ENCODE assay signal across 29 cellular contexts in the genomic region with DNA sequence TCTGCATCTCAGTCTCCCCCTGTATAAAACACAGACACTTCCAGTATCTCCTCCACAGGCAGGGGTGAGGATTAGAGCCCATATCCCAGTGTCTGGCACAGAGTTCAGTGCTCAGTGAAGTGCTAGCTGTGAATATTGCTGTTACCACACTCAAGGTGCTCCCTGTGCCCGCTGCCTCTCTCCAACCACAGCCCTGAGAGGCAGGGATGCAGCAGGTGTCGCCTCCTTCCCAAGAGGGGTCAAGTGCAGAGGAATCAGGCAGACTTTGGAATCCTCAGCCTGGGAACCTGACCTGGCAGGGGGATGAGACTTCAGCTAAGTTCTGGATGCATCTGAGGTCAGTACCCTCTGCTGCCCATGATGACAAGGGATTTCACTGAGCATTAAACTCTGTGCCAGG.
"Had no signal": no experiment of that assay in that cellular context is flagged by ENCODE, and none has a peak within 500 bp of the region (broad histone marks: within the 10 kb centered on the region; RNA-seq: fewer than 3 reads in every experiment).

No MANE protein-coding gene starts in this region.

- H3K36me3 Mint-ChIP-seq: naive thymus-derived CD4-positive, alpha-beta T cell; natural killer cell treated with Interleukin-12 subunit alpha and Interleukin-12 subunit beta and Interleukin-15 and Interleukin-18, amount 100 ng/mL, for 72 hours; stimulated activated naive B cell treated with anti-CD40 and anti-IgM and Interleukin-4, amounts not matched to agents 10 μg/mL and 1 μg/mL and 100 μg/mL, for 72 hours had no signal

- H3K27me3 ChIP-seq: left lung, pancreas, testis, thyroid gland, transverse colon, upper lobe of left lung had no signal

- DNase-seq: head of caudate nucleus; hippocampal formation; kidney glomerular epithelial cell; left cardiac atrium; left lung; lower lobe of right lung; mammary epithelial cell; mesendoderm; midbrain; mucosa of descending colon; naive thymus-derived CD4-positive, alpha-beta T cell; nucleus accumbens; pancreas; retina; right cardiac atrium; stimulated activated CD4-positive, alpha-beta T cell treated with anti-CD3 and anti-CD28 coated beads, Interleukin-12 subunit alpha, Interleukin-12 subunit beta, amount 100 ng/mL, for 4 hours; stimulated activated CD4-positive, alpha-beta T cell treated with anti-CD3 and anti-CD28 coated beads, Interleukin-15, amount 100 ng/mL, for 24 hours; stimulated activated CD4-positive, alpha-beta T cell treated with anti-CD3 and anti-CD28 coated beads, Interleukin-2, amount 100 ng/mL, for 24 hours; stimulated activated CD4-positive, alpha-beta T cell treated with anti-CD3 and anti-CD28 coated beads, Interleukin-4, amount 100 ng/mL, for 1 hour; stimulated activated naive B cell treated with anti-CD40 and anti-IgM and Interleukin-4, amounts not matched to agents 10 μg/mL and 1 μg/mL and 100 μg/mL, for 72 hours; testis; thyroid gland; transverse colon had no signal

- ATAC-seq: left cardiac atrium; left lung; lower lobe of right lung; mucosa of descending colon; naive thymus-derived CD4-positive, alpha-beta T cell; natural killer cell treated with Interleukin-12 subunit alpha and Interleukin-12 subunit beta and Interleukin-15 and Interleukin-18, amount 100 ng/mL, for 72 hours; pancreas; right cardiac atrium; sciatic nerve; stimulated activated naive B cell treated with anti-CD40 and anti-IgM and Interleukin-4, amounts not matched to agents 10 μg/mL and 1 μg/mL and 100 μg/mL, for 72 hours had no signal

- H3K27ac ChIP-seq: left lung, lower lobe of right lung, pancreas, prostate gland, skin epidermis, testis, thyroid gland, transverse colon, upper lobe of left lung had no signal

- H3K4me3 ChIP-seq: left lung, lower lobe of right lung, mucosa of descending colon, pancreas, prostate gland, skin epidermis, testis, thyroid gland, transverse colon, upper lobe of left lung had no signal

- H3K27ac Mint-ChIP-seq: naive thymus-derived CD4-positive, alpha-beta T cell; natural killer cell treated with Interleukin-12 subunit alpha and Interleukin-12 subunit beta and Interleukin-15 and Interleukin-18, amount 100 ng/mL, for 72 hours; stimulated activated naive B cell treated with anti-CD40 and anti-IgM and Interleukin-4, amounts not matched to agents 10 μg/mL and 1 μg/mL and 100 μg/mL, for 72 hours; stimulated activated naive CD8-positive, alpha-beta T cell treated with anti-CD3 and anti-CD28 coated beads, Interleukin-15, Interleukin-2, amounts not matched to agents 100 ng/mL and 50 ng/mL, for 24 hours had no signal

- H3K4me1 Mint-ChIP-seq: naive thymus-derived CD4-positive, alpha-beta T cell; stimulated activated naive B cell treated with anti-CD40 and anti-IgM and Interleukin-4, amounts not matched to agents 10 μg/mL and 1 μg/mL and 100 μg/mL, for 72 hours had no signal

- H3K9me3 ChIP-seq: lower lobe of right lung, mucosa of descending colon, pancreas, prostate gland, testis, thyroid gland, transverse colon, upper lobe of left lung had no signal

- H3K27me3 Mint-ChIP-seq: natural killer cell treated with Interleukin-12 subunit alpha and Interleukin-12 subunit beta and Interleukin-15 and Interleukin-18, amount 100 ng/mL, for 72 hours; stimulated activated naive B cell treated with anti-CD40 and anti-IgM and Interleukin-4, amounts not matched to agents 10 μg/mL and 1 μg/mL and 100 μg/mL, for 72 hours; stimulated activated naive CD8-positive, alpha-beta T cell treated with anti-CD3 and anti-CD28 coated beads, Interleukin-15, Interleukin-2, amounts not matched to agents 100 ng/mL and 50 ng/mL, for 24 hours had no signal

- H3K4me3 Mint-ChIP-seq: naive thymus-derived CD4-positive, alpha-beta T cell; natural killer cell treated with Interleukin-12 subunit alpha and Interleukin-12 subunit beta and Interleukin-15 and Interleukin-18, amount 100 ng/mL, for 72 hours; stimulated activated naive B cell treated with anti-CD40 and anti-IgM and Interleukin-4, amounts not matched to agents 10 μg/mL and 1 μg/mL and 100 μg/mL, for 72 hours; stimulated activated naive CD8-positive, alpha-beta T cell treated with anti-CD3 and anti-CD28 coated beads, Interleukin-15, Interleukin-2, amounts not matched to agents 100 ng/mL and 50 ng/mL, for 24 hours had no signal

- H3K36me3 ChIP-seq: left lung, lower lobe of right lung, pancreas, prostate gland, thyroid gland, transverse colon, upper lobe of left lung had no signal

- H3K9me3 Mint-ChIP-seq: natural killer cell treated with Interleukin-12 subunit alpha and Interleukin-12 subunit beta and Interleukin-15 and Interleukin-18, amount 100 ng/mL, for 72 hours; stimulated activated naive CD8-positive, alpha-beta T cell treated with anti-CD3 and anti-CD28 coated beads, Interleukin-15, Interleukin-2, amounts not matched to agents 100 ng/mL and 50 ng/mL, for 24 hours had no signal

- H3K4me1 ChIP-seq: left lung, lower lobe of right lung, prostate gland, testis, thyroid gland, transverse colon, upper lobe of left lung had no signal
